Comparison of ENCODE assay signal across 1 cellular context in genomic region chr17:79844869-79845600, GRCh38.
A peak's percentile ranks its signal among the peaks of the same experiment; 100 is the strongest.
TF ChIP-seq lines count a peak whose summit lies in the region.

No MANE protein-coding gene starts in this region.

TF ChIP-seq in H1, 55 proteins besides CTCF, POLR2A, EP300 and RAD21:
- TF ChIP-seq YY1 (IDR thresholded peaks at IDR 0.05; ENCODE audit: low read depth, low read length) (0 out of 2 replicates have a peak, but pooled peaks have one; percentile 12), EZH2 (IDR thresholded peaks at IDR 0.05; ENCODE audit: low read depth, low read length, severe bottlenecking) (no peak), CHD7 (IDR thresholded peaks at IDR 0.05; ENCODE audit: insufficient replicate concordance, low read length) (no peak), MAFK (IDR thresholded peaks at IDR 0.05; ENCODE audit: low read depth, low read length) (no peak), CREB1 (IDR thresholded peaks at IDR 0.05) (no peak), CTBP2 (IDR thresholded peaks at IDR 0.05; ENCODE audit: borderline replicate concordance, insufficient read depth, insufficient read length, low read length) (no peak), RFX5 (IDR thresholded peaks at IDR 0.05; ENCODE audit: borderline replicate concordance, low read depth, low read length) (no peak), TEAD4 (IDR thresholded peaks at IDR 0.05; ENCODE audit: low read depth, low read length) (no peak), JUN (IDR thresholded peaks at IDR 0.05; ENCODE audit: low read depth, low read length) (no peak)
TF ChIP-seq in H1: peak in this region for 1.
